Comparison of ENCODE assay signal across 9 cellular contexts in genomic region chr16:73071131-73071940, GRCh38. TPM values are rescaled to one million over a fixed set of nuclear protein-coding genes. Genes with fewer than 3 reads are reported as not detected.
DNase-seq lines count a peak whose midpoint lies in the region; ATAC-seq and TF ChIP-seq lines count a peak whose summit lies in the region.
"Had no signal": no experiment of that assay in that cellular context is flagged by ENCODE, and none has a peak within 500 bp of the region (broad histone marks: within the 10 kb centered on the region; RNA-seq: fewer than 3 reads in every experiment).

No MANE protein-coding gene starts in this region.

- TF ChIP-seq CTCF in GM23338 (conservative IDR thresholded peaks at IDR 0.05; ENCODE audit: low read depth in 2 of 2) = peak in 1 of 2 experiments; percentile 9; a peak in 1 of 4 replicates
- TF ChIP-seq CTCF in Peyer's patch (IDR thresholded peaks at IDR 0.05) = peak in 1 of 6 experiments; percentile 15
- no peak for TF ChIP-seq CTCF in cardiac muscle cell (IDR thresholded peaks at IDR 0.05; ENCODE audit: low read depth, low read length)
- no peak for TF ChIP-seq CTCF in psoas muscle (IDR thresholded peaks at IDR 0.05)

- peaks cover 20% of the 10 kb centered on the region for H3K4me1 Mint-ChIP-seq in GM23338

- H3K9me3 ChIP-seq in Peyer's patch (no peaks in the 10 kb centered on the region), cardiac muscle cell (ENCODE audit: low read depth) (no peaks in the 10 kb centered on the region), psoas muscle (no peaks in the 10 kb centered on the region)

- intact Hi-C loops in psoas muscle (cut with DNase I) = loop anchor here (5.0 kb wide), 2 partner anchors 121 to 126 kb away; no protein-coding TSS in a partner anchor

- H3K27me3 ChIP-seq in GM23338 (ENCODE audit: insufficient read depth) (peaks cover 70% of the 10 kb centered on the region), Peyer's patch (peaks cover 0 to 4% of the 10 kb centered on the region in 2 donors), cardiac muscle cell (peaks cover 38% of the 10 kb centered on the region), psoas muscle (ENCODE audit: insufficient read depth in 3 of 3, low read length in 2 of 3) (no peaks in the 10 kb centered on the region)

- peak overlapping the region; percentile 21 for H2AFZ ChIP-seq in GM23338

- H3K4me2 ChIP-seq in GM23338 = peak overlapping the region; percentile 80

- H3K4me1 ChIP-seq in GM23338 (ENCODE audit: insufficient read depth) (peaks cover 38% of the 10 kb centered on the region), Peyer's patch (peaks cover 0 to 34% (median 1%) of the 10 kb centered on the region in 4 donors), cardiac muscle cell (ENCODE audit: low read depth) (peaks cover 11% of the 10 kb centered on the region), psoas muscle (peaks cover 43% of the 10 kb centered on the region)

- no peaks in the 10 kb centered on the region for H3K9me2 ChIP-seq in GM23338 (ENCODE audit: insufficient read depth)

- H3K36me3 ChIP-seq in GM23338 (ENCODE audit: insufficient read depth) = no peaks in the 10 kb centered on the region; the same call in 1 of the 2 replicates
- H3K36me3 ChIP-seq in Peyer's patch = no peaks in the 10 kb centered on the region
- no peaks in the 10 kb centered on the region for H3K36me3 ChIP-seq in cardiac muscle cell
- no peaks in the 10 kb centered on the region for H3K36me3 ChIP-seq in psoas muscle (ENCODE audit: insufficient read depth in 1 of 2, low read depth in 1 of 2)

- peak overlapping the region; percentile 90 for H3K4me3 Mint-ChIP-seq in GM23338

- peak; percentile 52 for ATAC-seq in GM23338
- peak in 3 of 4 donors; percentile 10 to 33 (median 18) for ATAC-seq in psoas muscle
- ATAC-seq in HG03342 (IDR thresholded peaks at IDR 0.05; ENCODE audit: unreplicated experiment) = no peak

- H3K27me3 Mint-ChIP-seq in GM23338 (ENCODE audit: insufficient read depth, low read depth, poor library complexity) = peaks cover 64% of the 10 kb centered on the region

- no peaks in the 10 kb centered on the region for H3K79me2 ChIP-seq in GM23338 (replicated peaks; ENCODE audit: insufficient read depth)

- H3K27ac Mint-ChIP-seq in GM23338 = no peak overlapping the region

- WGBS in psoas muscle, 3 donors = 8 to 14% (median 10%) methylated on average over 16 to 17 of the region's 17 CpGs

- H3K27ac ChIP-seq in GM23338 (ENCODE audit: low read depth) (peak overlapping the region; percentile 55; the same call in 1 of the 2 replicates), Peyer's patch (no peak overlapping the region), cardiac muscle cell (peak overlapping the region; percentile 44), psoas muscle (peak overlapping the region; percentile 98)
- H3K27ac ChIP-seq: HL-60 had no signal

- peaks cover 5% of the 10 kb centered on the region; the same call in 1 of the 2 replicates for H3F3A ChIP-seq in GM23338 (replicated peaks; ENCODE audit: low read depth)

- TF ChIP-seq POLR2A in Peyer's patch (IDR thresholded peaks at IDR 0.05) = no peak

- peak; percentile 79 for DNase-seq in GM23338 (ENCODE audit: low spot score)
- peak in 2 of 3 donors; percentile 49 to 62 for DNase-seq in Peyer's patch
- DNase-seq in cardiac muscle cell (ENCODE audit: low read depth in 1 of 2, low spot score in 1 of 2) = peak; percentile 73 to 78
- peak; percentile 52 to 67 for DNase-seq in psoas muscle
- DNase-seq in NCI-H446 (lab: John Stamatoyannopoulos, UW) = no peak
- no peak for DNase-seq in activated effector memory CD4-positive, alpha-beta T cell treated with Interleukin-2 at 50 U/mL for 16 hours
- no peak for DNase-seq in stimulated activated CD4-positive, alpha-beta T cell treated with anti-CD3 and anti-CD28 coated beads, Interleukin-15, amount 100 ng/mL, for 24 hours

- H3K36me3 Mint-ChIP-seq in GM23338 (ENCODE audit: low read depth) = no peaks in the 10 kb centered on the region

- peak overlapping the region; percentile 40 for H3K4me3 ChIP-seq in GM23338
- H3K4me3 ChIP-seq in Peyer's patch = peak overlapping the region in 1 of 4 donors; percentile 39
- H3K4me3 ChIP-seq in cardiac muscle cell = peak overlapping the region; percentile 15
- H3K4me3 ChIP-seq in psoas muscle = peak overlapping the region; percentile 51

- peaks cover 7% of the 10 kb centered on the region for H4K20me1 ChIP-seq in GM23338 (replicated peaks; ENCODE audit: insufficient read depth)

- H3K9me3 Mint-ChIP-seq in GM23338 = peaks cover 7% of the 10 kb centered on the region; the same call in 2 of the 3 replicates

TF ChIP-seq in GM23338, 12 proteins besides CTCF, POLR2A, EP300 and RAD21:
- TF ChIP-seq ZNF462 (CRISPR knock-in tag; IDR thresholded peaks at IDR 0.05) (no peak), ETS1 (IDR thresholded peaks at IDR 0.05) (no peak), JUNB (IDR thresholded peaks at IDR 0.05; ENCODE audit: unreplicated experiment) (no peak), EZH2phosphoT487 (IDR thresholded peaks at IDR 0.05; ENCODE audit: unreplicated experiment) (no peak), EZH2 (IDR thresholded peaks at IDR 0.05; ENCODE audit: low read depth, unreplicated experiment) (peak; percentile 24)

RNA-seq across cellular contexts. Expression of gene ZFHX3, which starts 23.4 kb away (rescaled TPM):
- total RNA-seq in GM23338 (2014; rRNA removed; shearing (Covaris generic)) = 0.74 and 1.0 TPM in 2 replicates
- polyA plus RNA-seq in GM23338 (2016; fragmentation: Nextera tagmentation; extraction: Ambion mirVana) (1.3 and 1.5 TPM in 2 replicates), cardiac muscle cell (6.7 and 8.4 TPM in 2 replicates), psoas muscle (10 to 100 TPM in 1 of 3 donors, 1 to 10 TPM in 2; 3.3 to 11.5 (median 5.2) TPM)
- total RNA-seq in Peyer's patch (10 to 100 TPM in 3 of 4 donors, 1 to 10 TPM in 1; 6.3 to 39.6 (median 14.6) TPM), cardiac muscle cell (6.6 and 12.2 TPM in 2 replicates), psoas muscle (10 to 100 TPM; 10.6 to 36.9 (median 26.2) TPM)

Comparison
In these comparisons a context has a peak if more than half of its experiments do, and no peak if none do; other contexts are left out.
1. DNase-seq: peak in GM23338 (single experiment), Peyer's patch (2 of 3), cardiac muscle cell (2 of 2) and psoas muscle (2 of 2); none in NCI-H446 (0 of 2), activated effector memory CD4-positive, alpha-beta T cell treated with Interleukin-2 at 50 U/mL for 16 hours (single experiment) and stimulated activated CD4-positive, alpha-beta T cell treated with anti-CD3 and anti-CD28 coated beads, Interleukin-15, amount 100 ng/mL, for 24 hours (single experiment).
2. H3K27ac ChIP-seq: peak in GM23338 (single experiment), cardiac muscle cell (single experiment) and psoas muscle (single experiment); none in Peyer's patch (0 of 4).